1 cellular context compared by ENCODE assay signal in the genomic region with DNA sequence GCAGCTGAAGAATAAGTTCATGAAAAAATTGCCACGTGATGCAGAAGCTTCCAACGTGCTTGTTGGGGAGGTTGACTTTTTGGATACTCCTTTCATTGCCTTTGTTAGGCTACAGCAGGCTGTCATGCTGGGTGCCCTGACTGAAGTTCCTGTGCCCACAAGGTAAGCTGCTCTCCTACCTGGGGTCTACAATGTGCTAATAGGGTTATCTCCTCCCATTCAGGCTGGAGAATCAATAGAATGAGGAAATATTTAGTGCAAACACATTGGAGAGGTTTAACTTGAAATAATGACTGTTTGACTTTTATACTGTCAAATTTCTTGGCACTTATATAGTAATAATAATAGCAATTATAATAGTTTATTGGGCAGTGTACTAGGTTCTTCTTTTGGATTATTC.
TF ChIP-seq lines count a peak whose summit lies in the region.

No MANE protein-coding gene starts in this region.

TF ChIP-seq in GM23338, 12 proteins besides CTCF, POLR2A, EP300 and RAD21 (continued from another document):
- TF ChIP-seq, protein P1, sequence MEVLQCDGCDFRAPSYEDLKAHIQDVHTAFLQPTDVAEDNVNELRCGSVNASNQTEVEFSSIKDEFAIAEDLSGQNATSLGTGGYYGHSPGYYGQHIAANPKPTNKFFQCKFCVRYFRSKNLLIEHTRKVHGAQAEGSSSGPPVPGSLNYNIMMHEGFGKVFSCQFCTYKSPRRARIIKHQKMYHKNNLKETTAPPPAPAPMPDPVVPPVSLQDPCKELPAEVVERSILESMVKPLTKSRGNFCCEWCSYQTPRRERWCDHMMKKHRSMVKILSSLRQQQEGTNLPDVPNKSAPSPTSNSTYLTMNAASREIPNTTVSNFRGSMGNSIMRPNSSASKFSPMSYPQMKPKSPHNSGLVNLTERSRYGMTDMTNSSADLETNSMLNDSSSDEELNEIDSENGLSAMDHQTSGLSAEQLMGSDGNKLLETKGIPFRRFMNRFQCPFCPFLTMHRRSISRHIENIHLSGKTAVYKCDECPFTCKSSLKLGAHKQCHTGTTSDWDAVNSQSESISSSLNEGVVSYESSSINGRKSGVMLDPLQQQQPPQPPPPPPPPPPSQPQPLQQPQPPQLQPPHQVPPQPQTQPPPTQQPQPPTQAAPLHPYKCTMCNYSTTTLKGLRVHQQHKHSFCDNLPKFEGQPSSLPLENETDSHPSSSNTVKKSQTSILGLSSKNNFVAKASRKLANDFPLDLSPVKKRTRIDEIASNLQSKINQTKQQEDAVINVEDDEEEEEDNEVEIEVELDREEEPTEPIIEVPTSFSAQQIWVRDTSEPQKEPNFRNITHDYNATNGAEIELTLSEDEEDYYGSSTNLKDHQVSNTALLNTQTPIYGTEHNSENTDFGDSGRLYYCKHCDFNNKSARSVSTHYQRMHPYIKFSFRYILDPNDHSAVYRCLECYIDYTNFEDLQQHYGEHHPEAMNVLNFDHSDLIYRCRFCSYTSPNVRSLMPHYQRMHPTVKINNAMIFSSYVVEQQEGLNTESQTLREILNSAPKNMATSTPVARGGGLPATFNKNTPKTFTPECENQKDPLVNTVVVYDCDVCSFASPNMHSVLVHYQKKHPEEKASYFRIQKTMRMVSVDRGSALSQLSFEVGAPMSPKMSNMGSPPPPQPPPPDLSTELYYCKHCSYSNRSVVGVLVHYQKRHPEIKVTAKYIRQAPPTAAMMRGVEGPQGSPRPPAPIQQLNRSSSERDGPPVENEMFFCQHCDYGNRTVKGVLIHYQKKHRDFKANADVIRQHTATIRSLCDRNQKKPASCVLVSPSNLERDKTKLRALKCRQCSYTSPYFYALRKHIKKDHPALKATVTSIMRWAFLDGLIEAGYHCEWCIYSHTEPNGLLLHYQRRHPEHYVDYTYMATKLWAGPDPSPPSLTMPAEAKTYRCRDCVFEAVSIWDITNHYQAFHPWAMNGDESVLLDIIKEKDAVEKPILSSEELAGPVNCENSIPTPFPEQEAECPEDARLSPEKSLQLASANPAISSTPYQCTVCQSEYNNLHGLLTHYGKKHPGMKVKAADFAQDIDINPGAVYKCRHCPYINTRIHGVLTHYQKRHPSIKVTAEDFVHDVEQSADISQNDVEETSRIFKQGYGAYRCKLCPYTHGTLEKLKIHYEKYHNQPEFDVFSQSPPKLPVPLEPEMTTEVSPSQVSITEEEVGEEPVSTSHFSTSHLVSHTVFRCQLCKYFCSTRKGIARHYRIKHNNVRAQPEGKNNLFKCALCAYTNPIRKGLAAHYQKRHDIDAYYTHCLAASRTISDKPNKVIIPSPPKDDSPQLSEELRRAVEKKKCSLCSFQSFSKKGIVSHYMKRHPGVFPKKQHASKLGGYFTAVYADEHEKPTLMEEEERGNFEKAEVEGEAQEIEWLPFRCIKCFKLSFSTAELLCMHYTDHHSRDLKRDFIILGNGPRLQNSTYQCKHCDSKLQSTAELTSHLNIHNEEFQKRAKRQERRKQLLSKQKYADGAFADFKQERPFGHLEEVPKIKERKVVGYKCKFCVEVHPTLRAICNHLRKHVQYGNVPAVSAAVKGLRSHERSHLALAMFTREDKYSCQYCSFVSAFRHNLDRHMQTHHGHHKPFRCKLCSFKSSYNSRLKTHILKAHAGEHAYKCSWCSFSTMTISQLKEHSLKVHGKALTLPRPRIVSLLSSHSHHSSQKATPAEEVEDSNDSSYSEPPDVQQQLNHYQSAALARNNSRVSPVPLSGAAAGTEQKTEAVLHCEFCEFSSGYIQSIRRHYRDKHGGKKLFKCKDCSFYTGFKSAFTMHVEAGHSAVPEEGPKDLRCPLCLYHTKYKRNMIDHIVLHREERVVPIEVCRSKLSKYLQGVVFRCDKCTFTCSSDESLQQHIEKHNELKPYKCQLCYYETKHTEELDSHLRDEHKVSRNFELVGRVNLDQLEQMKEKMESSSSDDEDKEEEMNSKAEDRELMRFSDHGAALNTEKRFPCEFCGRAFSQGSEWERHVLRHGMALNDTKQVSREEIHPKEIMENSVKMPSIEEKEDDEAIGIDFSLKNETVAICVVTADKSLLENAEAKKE (CRISPR knock-in tag; IDR thresholded peaks at IDR 0.05) = no peak
- TF ChIP-seq ZNF114 (CRISPR knock-in tag; IDR thresholded peaks at IDR 0.05) (no peak), STAT1 (IDR thresholded peaks at IDR 0.05; ENCODE audit: unreplicated experiment) (no peak), EZH2 (IDR thresholded peaks at IDR 0.05; ENCODE audit: low read depth, unreplicated experiment) (no peak), POLR2AphosphoS5 (IDR thresholded peaks at IDR 0.05; ENCODE audit: low read depth) (no peak)
